19 cellular contexts compared by ENCODE assay signal in the genomic region with DNA sequence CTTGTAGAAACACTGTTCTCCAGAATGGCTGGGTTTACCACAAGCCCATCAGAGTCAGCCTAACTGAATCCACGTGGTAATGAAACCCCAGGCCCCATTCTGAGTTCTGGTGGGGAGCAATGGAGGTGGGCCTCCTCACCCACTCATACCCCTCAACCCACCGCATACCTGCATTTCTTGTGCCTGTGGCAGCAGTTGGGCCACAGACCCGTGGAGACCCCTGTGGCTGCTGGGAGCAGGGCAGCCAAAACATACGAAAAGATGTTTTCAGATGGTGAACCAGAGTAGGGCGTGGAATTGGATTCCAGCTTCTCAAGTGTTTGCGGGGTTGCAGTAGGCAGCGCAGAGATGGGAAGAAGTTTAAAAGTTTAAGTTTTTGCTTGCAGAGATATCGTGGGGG. TPM values are rescaled to one million over a fixed set of nuclear protein-coding genes. Genes with fewer than 3 reads are reported as not detected.
DNase-seq lines count a peak whose midpoint lies in the region; ATAC-seq and TF ChIP-seq lines count a peak whose summit lies in the region.
"Had no signal": no experiment of that assay in that cellular context is flagged by ENCODE, and none has a peak within 500 bp of the region (broad histone marks: within the 10 kb centered on the region; RNA-seq: fewer than 3 reads in every experiment).

No MANE protein-coding gene starts in this region.

- POLR2A ChIA-PET in MCF 10A (lab: Yijun Ruan, JAX), result no interaction called here
- POLR2A ChIA-PET in WTC11 (lab: Charles Lee), result no interaction called here
- POLR2A ChIA-PET in naive thymus-derived CD4-positive, alpha-beta T cell (lab: Charles Lee), result interaction anchor here (1.1 kb wide), 1 partner anchor 14 kb away, joined by 3 read pairs; no protein-coding TSS in a partner anchor
- POLR2A ChIA-PET in activated CD8-positive, alpha-beta T cell treated with anti-CD3 and anti-CD28 coated beads for 36 hours (lab: Charles Lee), result interaction anchor here (0.9 to 1.0 kb wide), 2 partner anchors 10 to 332 kb away, joined by 3 read pairs; no protein-coding TSS in a partner anchor

- H3K36me3 Mint-ChIP-seq in MCF 10A (ENCODE audit: insufficient read depth, unreplicated experiment), result peaks cover 96% of the 10 kb centered on the region
- H3K36me3 Mint-ChIP-seq in WTC11, result peaks cover 46% of the 10 kb centered on the region
- H3K36me3 Mint-ChIP-seq in naive thymus-derived CD4-positive, alpha-beta T cell, result peaks cover 12 to 64% (median 45%) of the 10 kb centered on the region in 5 donors
- peaks cover 20% of the 10 kb centered on the region for H3K36me3 Mint-ChIP-seq in activated CD8-positive, alpha-beta T cell treated with anti-CD3 and anti-CD28 coated beads for 36 hours (ENCODE audit: low read depth)
- H3K36me3 Mint-ChIP-seq: CD14-positive monocyte had no signal

- no peaks in the 10 kb centered on the region for H3K27me3 Mint-ChIP-seq in MCF 10A (ENCODE audit: insufficient read depth, unreplicated experiment)
- no peaks in the 10 kb centered on the region for H3K27me3 Mint-ChIP-seq in WTC11 (ENCODE audit: low read depth)
- no peaks in the 10 kb centered on the region for H3K27me3 Mint-ChIP-seq in naive thymus-derived CD4-positive, alpha-beta T cell
- H3K27me3 Mint-ChIP-seq in activated CD8-positive, alpha-beta T cell treated with anti-CD3 and anti-CD28 coated beads for 36 hours, result no peaks in the 10 kb centered on the region
- H3K27me3 Mint-ChIP-seq: B cell had no signal

- intact Hi-C loops in MCF 10A (cut with micrococcal nuclease), result no loop called here
- intact Hi-C loops in breast epithelium (cut with DNase I; ENCODE audit: low total_unique reads), result no loop called here
- intact Hi-C loops in naive thymus-derived CD4-positive, alpha-beta T cell (cut with micrococcal nuclease), result no loop called here
- intact Hi-C loops in activated CD8-positive, alpha-beta T cell treated with anti-CD3 and anti-CD28 coated beads for 36 hours (cut with micrococcal nuclease), result no loop called here

- no peaks in the 10 kb centered on the region for H3K4me1 ChIP-seq in breast epithelium
- H3K4me1 ChIP-seq in naive thymus-derived CD4-positive, alpha-beta T cell (ENCODE audit: control insufficient read depth in 2 of 2, insufficient read depth in 2 of 2, low read length in 2 of 2), result peaks cover 0 to 41% of the 10 kb centered on the region in 2 donors
- H3K4me1 ChIP-seq: SJCRH30 had no signal

- H3K9me3 Mint-ChIP-seq in MCF 10A (ENCODE audit: unreplicated experiment), result no peaks in the 10 kb centered on the region
- H3K9me3 Mint-ChIP-seq in WTC11, result no peaks in the 10 kb centered on the region
- H3K9me3 Mint-ChIP-seq in naive thymus-derived CD4-positive, alpha-beta T cell, result no peaks in the 10 kb centered on the region
- no peaks in the 10 kb centered on the region for H3K9me3 Mint-ChIP-seq in activated CD8-positive, alpha-beta T cell treated with anti-CD3 and anti-CD28 coated beads for 36 hours
- H3K9me3 Mint-ChIP-seq: CD14-positive monocyte had no signal

- no peaks in the 10 kb centered on the region for H3K27me3 ChIP-seq in breast epithelium
- H3K27me3 ChIP-seq in naive thymus-derived CD4-positive, alpha-beta T cell (ENCODE audit: control insufficient read depth in 2 of 2, insufficient read depth in 2 of 2, low read length in 2 of 2), result no peaks in the 10 kb centered on the region
- H3K27me3 ChIP-seq: SJCRH30 had no signal

- no peak for DNase-seq in MCF 10A (ENCODE audit: unreplicated experiment)
- DNase-seq in breast epithelium (ENCODE audit: low spot score in 2 of 2), result no peak
- peak; percentile 22 for DNase-seq in WTC11 (ENCODE audit: low spot score)
- DNase-seq in naive thymus-derived CD4-positive, alpha-beta T cell, result no peak
- DNase-seq in activated CD8-positive, alpha-beta T cell treated with anti-CD3 and anti-CD28 coated beads for 36 hours, result no peak
- no peak for DNase-seq in activated effector memory CD4-positive, alpha-beta T cell treated with Interleukin-2 at 50 U/mL for 16 hours
- DNase-seq: DMS79 treated with DMSO at 0.1 percent for 48 hours, Karpas-422, NCI-H1694, NCI-H2081, NCI-H2171, NCI-H524 treated with DMSO at 0.1 percent for 48 hours, NCI-H82, SJCRH30 had no signal

- peak; percentile 51 for ATAC-seq in WTC11
- no peak for ATAC-seq in naive thymus-derived CD4-positive, alpha-beta T cell
- ATAC-seq in activated CD8-positive, alpha-beta T cell treated with anti-CD3 and anti-CD28 coated beads for 36 hours, result no peak
- no peak for ATAC-seq in GM18505 (IDR thresholded peaks at IDR 0.05; ENCODE audit: unreplicated experiment)
- ATAC-seq: GM12878, Panc1 had no signal

- H3K27ac ChIP-seq in breast epithelium, result no peak overlapping the region
- peak overlapping the region; percentile 2 for H3K27ac ChIP-seq in naive thymus-derived CD4-positive, alpha-beta T cell (ENCODE audit: low read depth, low read length)
- H3K27ac ChIP-seq: SJCRH30 had no signal

- no peaks in the 10 kb centered on the region for H3K9me3 ChIP-seq in breast epithelium
- no peaks in the 10 kb centered on the region for H3K9me3 ChIP-seq in naive thymus-derived CD4-positive, alpha-beta T cell (ENCODE audit: control insufficient read depth in 2 of 3, low read length in 3 of 3)
- H3K9me3 ChIP-seq: SJCRH30 had no signal

- no TSS peak for BruUV-seq in MCF 10A (replicated peaks; lab: Mats Ljungman, UMichigan)

- CTCF ChIA-PET in MCF 10A (lab: Yijun Ruan, JAX) (interaction anchor here (1.5 kb wide), 1 partner anchor 12 kb away, joined by 3 read pairs; no protein-coding TSS in a partner anchor), WTC11 (lab: Charles Lee) (interaction anchor here (1.2 kb wide), 1 partner anchor 17 kb away, joined by 3 read pairs; no protein-coding TSS in a partner anchor)
- CTCF ChIA-PET in naive thymus-derived CD4-positive, alpha-beta T cell (lab: Charles Lee), result no interaction called here
- CTCF ChIA-PET in activated CD8-positive, alpha-beta T cell treated with anti-CD3 and anti-CD28 coated beads for 36 hours (lab: Charles Lee), result interaction anchor here (1.4 to 2.0 kb wide), 2 partner anchors 12 to 16 kb away, joined by 5 to 9 read pairs; no protein-coding TSS in a partner anchor

- no peaks in the 10 kb centered on the region for H3K36me3 ChIP-seq in breast epithelium
- peaks cover 7 to 47% (median 9%) of the 10 kb centered on the region in 3 experiments for H3K36me3 ChIP-seq in naive thymus-derived CD4-positive, alpha-beta T cell (ENCODE audit: control insufficient read depth in 2 of 3, insufficient read depth in 3 of 3, low read length in 3 of 3)

- H3K4me1 Mint-ChIP-seq in MCF 10A (ENCODE audit: insufficient read depth, unreplicated experiment) (peaks cover 13% of the 10 kb centered on the region), WTC11 (0 out of 2 replicates have a peak, but pooled peaks cover 3% of the 10 kb centered on the region)
- H3K4me1 Mint-ChIP-seq in naive thymus-derived CD4-positive, alpha-beta T cell, result peaks cover 17 to 88% (median 79%) of the 10 kb centered on the region in 7 donors
- peaks cover 49% of the 10 kb centered on the region for H3K4me1 Mint-ChIP-seq in activated CD8-positive, alpha-beta T cell treated with anti-CD3 and anti-CD28 coated beads for 36 hours (ENCODE audit: low read depth)
- H3K4me1 Mint-ChIP-seq: B cell, CD14-positive monocyte had no signal

- TF ChIP-seq CTCF in MCF 10A (IDR thresholded peaks at IDR 0.05; ENCODE audit: unreplicated experiment) (no peak), breast epithelium (IDR thresholded peaks at IDR 0.05) (no peak), WTC11 (IDR thresholded peaks at IDR 0.05) (no peak)
- no peak for TF ChIP-seq CTCF in activated CD8-positive, alpha-beta T cell treated with anti-CD3 and anti-CD28 coated beads for 36 hours (IDR thresholded peaks at IDR 0.05)

- TF ChIP-seq POLR2A in breast epithelium (IDR thresholded peaks at IDR 0.05) (no peak), GM18505 (IDR thresholded peaks at IDR 0.05; ENCODE audit: borderline replicate concordance, extremely low read depth, insufficient read depth, insufficient read length) (no peak)

- H3K27ac Mint-ChIP-seq in MCF 10A (ENCODE audit: low read depth, unreplicated experiment) (peak overlapping the region; percentile 18), WTC11 (no peak overlapping the region)
- H3K27ac Mint-ChIP-seq in naive thymus-derived CD4-positive, alpha-beta T cell, result peak overlapping the region in 7 of 9 donors; percentile 49 to 94 (median 81)
- H3K27ac Mint-ChIP-seq in activated CD8-positive, alpha-beta T cell treated with anti-CD3 and anti-CD28 coated beads for 36 hours, result no peak overlapping the region
- H3K27ac Mint-ChIP-seq: B cell, CD14-positive monocyte had no signal

- H3K4me3 ChIP-seq in breast epithelium, result no peak overlapping the region
- no peak overlapping the region for H3K4me3 ChIP-seq in naive thymus-derived CD4-positive, alpha-beta T cell (ENCODE audit: low read length)
- H3K4me3 ChIP-seq: GM12878, SJCRH30 had no signal

- H3K4me3 Mint-ChIP-seq in MCF 10A (ENCODE audit: unreplicated experiment), result no peak overlapping the region
- H3K4me3 Mint-ChIP-seq in WTC11, result no peak overlapping the region
- peak overlapping the region in 4 of 10 donors; percentile 36 to 64 (median 56) for H3K4me3 Mint-ChIP-seq in naive thymus-derived CD4-positive, alpha-beta T cell
- H3K4me3 Mint-ChIP-seq in activated CD8-positive, alpha-beta T cell treated with anti-CD3 and anti-CD28 coated beads for 36 hours, result no peak overlapping the region
- H3K4me3 Mint-ChIP-seq: B cell, CD14-positive monocyte had no signal

RNA-seq across cellular contexts. Expression of a gene that starts 51.0 kb away (rescaled TPM):
- total RNA-seq in MCF 10A (2022) (315 and 323 TPM in 2 replicates), breast epithelium (10 to 100 TPM; 45.9 to 99.5 (median 93.1) TPM), WTC11 (2021) (78.8 to 83.6 TPM (median 82.4 TPM) in 3 replicates)
- total RNA-seq in naive thymus-derived CD4-positive, alpha-beta T cell, result 100 to 1,000 TPM in 4 of 5 experiments, 10 to 100 TPM in 1; 13.1 to 179 (median 135) TPM
- polyA plus RNA-seq in naive thymus-derived CD4-positive, alpha-beta T cell, result 100 to 1,000 TPM in 1 of 2 donors, 10 to 100 TPM in 1; 98.9 to 102 TPM
- 1 to 10 TPM; 7.9 to 8.4 TPM for total RNA-seq in activated CD8-positive, alpha-beta T cell treated with anti-CD3 and anti-CD28 coated beads for 36 hours

Comparison
In these comparisons a context has a peak if more than half of its experiments do, and no peak if none do; other contexts are left out.
1. H3K27ac Mint-ChIP-seq: peak in MCF 10A (single experiment) and naive thymus-derived CD4-positive, alpha-beta T cell (7 of 9); none in WTC11 (single experiment) and activated CD8-positive, alpha-beta T cell treated with anti-CD3 and anti-CD28 coated beads for 36 hours (single experiment).
2. POLR2A ChIA-PET loops: an anchor here in naive thymus-derived CD4-positive, alpha-beta T cell (1.1 kb wide) and activated CD8-positive, alpha-beta T cell treated with anti-CD3 and anti-CD28 coated beads for 36 hours (0.9 to 1.0 kb wide); none called in MCF 10A and WTC11.